9 cellular contexts compared by ENCODE assay signal in genomic region chr2:127407661-127408003, GRCh38. TPM values are rescaled to one million over a fixed set of nuclear protein-coding genes. Genes with fewer than 3 reads are reported as not detected.
A peak's percentile ranks its signal among the peaks of the same experiment; 100 is the strongest.
DNase-seq lines count a peak whose midpoint lies in the region; ATAC-seq and TF ChIP-seq lines count a peak whose summit lies in the region.
"Had no signal": no experiment of that assay in that cellular context is flagged by ENCODE, and none has a peak within 500 bp of the region (broad histone marks: within the 10 kb centered on the region; RNA-seq: fewer than 3 reads in every experiment).

No MANE protein-coding gene starts in this region.

- H3K4me3 ChIP-seq in breast epithelium: peak overlapping the region; percentile 43 to 77 (median 62)
- H3K4me3 ChIP-seq in muscle layer of colon (ENCODE audit: low read depth in 1 of 2, low read length in 2 of 2): peak overlapping the region in 1 of 2 donors; percentile 35

- H3K27ac ChIP-seq in breast epithelium: peak overlapping the region; percentile 95 to 98
- peak overlapping the region; percentile 42 for H3K27ac ChIP-seq in muscle layer of colon (ENCODE audit: low read depth, low read length)

- H3K27me3 ChIP-seq in breast epithelium: no peaks in the 10 kb centered on the region
- H3K27me3 ChIP-seq in muscle layer of colon (ENCODE audit: control insufficient read depth in 1 of 2, insufficient read depth in 2 of 2, low read length in 2 of 2): no peaks in the 10 kb centered on the region

- no peak overlapping the region for H3K9ac ChIP-seq in muscle layer of colon (ENCODE audit: low read length)

- H3K9me3 ChIP-seq in breast epithelium (no peaks in the 10 kb centered on the region), muscle layer of colon (ENCODE audit: low read length) (no peaks in the 10 kb centered on the region)

- ATAC-seq in GM18868 (IDR thresholded peaks at IDR 0.05; ENCODE audit: unreplicated experiment): peak; percentile 13
- ATAC-seq in HG03342 (IDR thresholded peaks at IDR 0.05; ENCODE audit: unreplicated experiment): peak; percentile 16
- ATAC-seq in HG03378 (IDR thresholded peaks at IDR 0.05; ENCODE audit: unreplicated experiment): no peak

- intact Hi-C loops in breast epithelium (cut with DNase I; ENCODE audit: low total_unique reads): no loop called here

- DNase-seq in breast epithelium (ENCODE audit: low spot score in 2 of 2): no peak
- DNase-seq in GM19238 (ENCODE audit: insufficient read length, low spot score): no peak
- no peak for DNase-seq in NCI-H2227 (lab: John Stamatoyannopoulos, UW; ENCODE audit: unreplicated experiment)
- no peak for DNase-seq in GM19240 (ENCODE audit: insufficient read length, low spot score)

- no peaks in the 10 kb centered on the region for H3K4me1 ChIP-seq in breast epithelium
- H3K4me1 ChIP-seq in muscle layer of colon (ENCODE audit: insufficient read depth, low read length): peaks cover 11% of the 10 kb centered on the region

- H3K36me3 ChIP-seq in breast epithelium (no peaks in the 10 kb centered on the region), muscle layer of colon (ENCODE audit: insufficient read depth, low read length) (no peaks in the 10 kb centered on the region)

- TF ChIP-seq POLR2A in breast epithelium (IDR thresholded peaks at IDR 0.05): no peak

- TF ChIP-seq CTCF in breast epithelium (IDR thresholded peaks at IDR 0.05): no peak

RNA-seq across cellular contexts. Expression of gene PROC, which starts 10.6 kb away (rescaled TPM):
- not detected for total RNA-seq in breast epithelium
- total RNA-seq: pulmonary artery endothelial cell had no signal

RNA-seq across cellular contexts. Expression of gene MAP3K2, which starts 19.9 kb away (rescaled TPM):
- total RNA-seq in breast epithelium: 10 to 100 TPM; 55.7 to 62.2 (median 58.4) TPM
